ENCODE assay signal across 1 cellular context in the genomic region with DNA sequence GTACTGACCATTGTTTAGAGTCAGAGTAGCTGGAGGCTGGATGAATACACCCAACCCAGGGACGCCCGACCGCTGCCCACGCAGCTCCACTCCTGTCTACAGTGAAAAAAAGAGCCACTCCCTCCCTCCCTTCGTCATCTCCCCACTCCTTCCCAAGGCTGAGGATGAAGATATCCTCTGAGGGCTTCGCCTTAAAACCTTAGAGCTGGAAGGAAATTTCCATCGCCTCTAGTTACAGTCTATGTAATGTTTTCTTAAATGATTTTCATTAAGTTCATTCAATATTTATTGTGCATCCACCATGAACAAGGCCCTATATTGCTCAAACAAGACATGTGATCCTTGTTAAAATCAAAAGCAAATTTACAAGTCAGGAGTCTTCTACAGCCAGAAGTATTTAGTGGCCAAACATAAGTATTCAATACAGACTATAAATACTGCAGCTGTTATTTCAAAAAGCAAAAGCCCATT.
TF ChIP-seq lines count a peak whose summit lies in the region.

No MANE protein-coding gene starts in this region.

TF ChIP-seq in HepG2, 621 proteins besides CTCF, POLR2A, EP300 and RAD21 (continued from another document):
- TF ChIP-seq, protein P1, sequence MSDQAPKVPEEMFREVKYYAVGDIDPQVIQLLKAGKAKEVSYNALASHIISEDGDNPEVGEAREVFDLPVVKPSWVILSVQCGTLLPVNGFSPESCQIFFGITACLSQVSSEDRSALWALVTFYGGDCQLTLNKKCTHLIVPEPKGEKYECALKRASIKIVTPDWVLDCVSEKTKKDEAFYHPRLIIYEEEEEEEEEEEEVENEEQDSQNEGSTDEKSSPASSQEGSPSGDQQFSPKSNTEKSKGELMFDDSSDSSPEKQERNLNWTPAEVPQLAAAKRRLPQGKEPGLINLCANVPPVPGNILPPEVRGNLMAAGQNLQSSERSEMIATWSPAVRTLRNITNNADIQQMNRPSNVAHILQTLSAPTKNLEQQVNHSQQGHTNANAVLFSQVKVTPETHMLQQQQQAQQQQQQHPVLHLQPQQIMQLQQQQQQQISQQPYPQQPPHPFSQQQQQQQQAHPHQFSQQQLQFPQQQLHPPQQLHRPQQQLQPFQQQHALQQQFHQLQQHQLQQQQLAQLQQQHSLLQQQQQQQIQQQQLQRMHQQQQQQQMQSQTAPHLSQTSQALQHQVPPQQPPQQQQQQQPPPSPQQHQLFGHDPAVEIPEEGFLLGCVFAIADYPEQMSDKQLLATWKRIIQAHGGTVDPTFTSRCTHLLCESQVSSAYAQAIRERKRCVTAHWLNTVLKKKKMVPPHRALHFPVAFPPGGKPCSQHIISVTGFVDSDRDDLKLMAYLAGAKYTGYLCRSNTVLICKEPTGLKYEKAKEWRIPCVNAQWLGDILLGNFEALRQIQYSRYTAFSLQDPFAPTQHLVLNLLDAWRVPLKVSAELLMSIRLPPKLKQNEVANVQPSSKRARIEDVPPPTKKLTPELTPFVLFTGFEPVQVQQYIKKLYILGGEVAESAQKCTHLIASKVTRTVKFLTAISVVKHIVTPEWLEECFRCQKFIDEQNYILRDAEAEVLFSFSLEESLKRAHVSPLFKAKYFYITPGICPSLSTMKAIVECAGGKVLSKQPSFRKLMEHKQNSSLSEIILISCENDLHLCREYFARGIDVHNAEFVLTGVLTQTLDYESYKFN (CRISPR knock-in tag; conservative IDR thresholded peaks at IDR 0.05) = no peak
